9 cellular contexts compared by ENCODE assay signal in the genomic region with DNA sequence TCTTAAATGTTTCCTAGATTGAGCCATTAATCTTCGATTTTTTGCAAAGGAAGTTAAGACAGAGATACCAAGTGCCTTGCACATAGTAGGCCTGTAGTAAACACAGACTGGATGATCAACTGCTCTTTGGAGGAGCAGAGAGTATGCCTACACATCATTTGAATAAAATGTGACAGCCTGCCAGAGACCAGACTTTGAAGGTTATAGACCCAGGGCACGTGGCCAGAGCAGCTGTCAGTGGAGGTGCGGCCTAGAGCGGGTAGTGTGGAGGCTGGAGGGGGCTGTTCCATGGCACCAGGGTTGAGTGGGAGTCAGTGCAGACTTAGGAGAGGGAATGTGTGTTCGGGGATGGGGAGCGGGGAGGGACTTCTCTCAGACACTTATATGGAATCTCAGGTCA.
DNase-seq lines count a peak whose midpoint lies in the region; ATAC-seq, FAIRE-seq and TF ChIP-seq lines count a peak whose summit lies in the region.
"Had no signal": no experiment of that assay in that cellular context is flagged by ENCODE, and none has a peak within 500 bp of the region (broad histone marks: within the 10 kb centered on the region; RNA-seq: fewer than 3 reads in every experiment).

No MANE protein-coding gene starts in this region.

- H3K27me3 ChIP-seq in CD8-positive, alpha-beta T cell (ENCODE audit: insufficient read depth, low read length): no peaks in the 10 kb centered on the region

- H3K4me3 Mint-ChIP-seq in CD8-positive, alpha-beta T cell: peak overlapping the region; percentile 23
- H3K4me3 Mint-ChIP-seq in endothelial cell (ENCODE audit: unreplicated experiment) (no peak overlapping the region), neural crest cell (peak overlapping the region; percentile 45)

- peaks cover 66% of the 10 kb centered on the region; the same call in 1 of the 2 replicates for H3K79me2 ChIP-seq in OCI-LY7 (ENCODE audit: insufficient read depth, low read depth, low read length)

- FAIRE-seq in frontal cortex (lab: Jason Lieb, UNC): no peak

- POLR2A ChIA-PET in CD8-positive, alpha-beta T cell (lab: Charles Lee): interaction anchor here (0.8 kb wide), 1 partner anchor 626 kb away, joined by 3 read pairs; no protein-coding TSS in a partner anchor
- POLR2A ChIA-PET in OCI-LY7 (lab: Charles Lee): interaction anchor here (0.8 kb wide), 1 partner anchor 11 kb away, joined by 3 read pairs; no protein-coding TSS in a partner anchor

- intact Hi-C loops in CD8-positive, alpha-beta T cell (cut with DNase I, micrococcal nuclease): loop anchor here in 1 of 2 experiments (5.0 kb wide), 1 partner anchor 44 kb away; no protein-coding TSS in a partner anchor
- intact Hi-C loops in OCI-LY7 (cut with micrococcal nuclease; ENCODE audit: unreplicated experiment): no loop called here

- H3K27ac Mint-ChIP-seq in CD8-positive, alpha-beta T cell: peak overlapping the region; percentile 20
- H3K27ac Mint-ChIP-seq in endothelial cell (ENCODE audit: unreplicated experiment): peak overlapping the region; percentile 78
- peak overlapping the region; percentile 9 for H3K27ac Mint-ChIP-seq in neural crest cell (ENCODE audit: unreplicated experiment)

- CTCF ChIA-PET in CD8-positive, alpha-beta T cell (lab: Charles Lee): no interaction called here
- CTCF ChIA-PET in OCI-LY7 (lab: Charles Lee; ENCODE audit: unreplicated experiment): no interaction called here

- peaks cover 14% of the 10 kb centered on the region; the same call in 1 of the 2 replicates for H4K20me1 ChIP-seq in OCI-LY7 (ENCODE audit: insufficient read depth, low read length)

- peaks cover 50% of the 10 kb centered on the region for H3K4me1 ChIP-seq in CD8-positive, alpha-beta T cell (ENCODE audit: insufficient read depth, low read length)
- H3K4me1 ChIP-seq in OCI-LY7 (ENCODE audit: insufficient read depth, low read length, poor library complexity, severe bottlenecking): peaks cover 66% of the 10 kb centered on the region

- no peaks in the 10 kb centered on the region for H3K36me3 Mint-ChIP-seq in CD8-positive, alpha-beta T cell
- H3K36me3 Mint-ChIP-seq in endothelial cell (ENCODE audit: low read depth, unreplicated experiment): no peaks in the 10 kb centered on the region
- no peaks in the 10 kb centered on the region for H3K36me3 Mint-ChIP-seq in neural crest cell (ENCODE audit: low read depth)

- peaks cover 81% of the 10 kb centered on the region for H3K4me1 Mint-ChIP-seq in CD8-positive, alpha-beta T cell (ENCODE audit: low read depth)
- H3K4me1 Mint-ChIP-seq in endothelial cell (ENCODE audit: unreplicated experiment) (peaks cover 52% of the 10 kb centered on the region), neural crest cell (peaks cover 88% of the 10 kb centered on the region)

- H3K4me3 ChIP-seq in CD8-positive, alpha-beta T cell (ENCODE audit: low read depth, low read length): no peak overlapping the region
- H3K4me3 ChIP-seq in OCI-LY7 (ENCODE audit: low read depth, low read length, poor library complexity, severe bottlenecking): no peak overlapping the region
- H3K4me3 ChIP-seq: HAP-1 had no signal

- H3K27me3 Mint-ChIP-seq in CD8-positive, alpha-beta T cell (ENCODE audit: low read depth): no peaks in the 10 kb centered on the region
- H3K27me3 Mint-ChIP-seq in endothelial cell (ENCODE audit: unreplicated experiment) (peaks cover 3% of the 10 kb centered on the region), neural crest cell (ENCODE audit: low read depth) (no peaks in the 10 kb centered on the region)

- H3K9me3 ChIP-seq in CD8-positive, alpha-beta T cell (ENCODE audit: low read length): no peaks in the 10 kb centered on the region
- H3K9me3 ChIP-seq in OCI-LY7 (ENCODE audit: low read length): no peaks in the 10 kb centered on the region
- H3K9me3 ChIP-seq: HAP-1 had no signal

- H3K9me2 ChIP-seq in OCI-LY7 (ENCODE audit: insufficient read depth, low read length): no peaks in the 10 kb centered on the region

- H3K36me3 ChIP-seq in CD8-positive, alpha-beta T cell (ENCODE audit: insufficient read depth, low read length): no peaks in the 10 kb centered on the region
- H3K36me3 ChIP-seq in OCI-LY7 (ENCODE audit: insufficient read depth, low read length): no peaks in the 10 kb centered on the region
- H3K36me3 ChIP-seq: HAP-1 had no signal

- peak overlapping the region; percentile 29; the same call in 1 of the 2 replicates for H3K4me2 ChIP-seq in OCI-LY7 (ENCODE audit: low read length)

- no peak overlapping the region for H3K27ac ChIP-seq in CD8-positive, alpha-beta T cell (ENCODE audit: low read depth, low read length)
- H3K27ac ChIP-seq in OCI-LY7 (ENCODE audit: low read depth, low read length, poor library complexity, severe bottlenecking): no peak overlapping the region

- H3K9me3 Mint-ChIP-seq in CD8-positive, alpha-beta T cell: no peaks in the 10 kb centered on the region
- H3K9me3 Mint-ChIP-seq in endothelial cell (ENCODE audit: unreplicated experiment): no peaks in the 10 kb centered on the region
- H3K9me3 Mint-ChIP-seq in neural crest cell: no peaks in the 10 kb centered on the region

- TF ChIP-seq CTCF in CD8-positive, alpha-beta T cell (IDR thresholded peaks at IDR 0.05): no peak
- no peak for TF ChIP-seq CTCF in OCI-LY7 (conservative IDR thresholded peaks at IDR 0.05; ENCODE audit: low read length)
- no peak for TF ChIP-seq CTCF in endothelial cell (IDR thresholded peaks at IDR 0.05; ENCODE audit: unreplicated experiment)
- no peak for TF ChIP-seq CTCF in neural crest cell (conservative IDR thresholded peaks at IDR 0.05)

- no peak for ATAC-seq in CD8-positive, alpha-beta T cell

- no peak for DNase-seq in CD8-positive, alpha-beta T cell
- no peak for DNase-seq in OCI-LY7 (ENCODE audit: low spot score)
- DNase-seq in endothelial cell (ENCODE audit: low spot score): no peak
- DNase-seq in neural crest cell (ENCODE audit: low read depth, low spot score): no peak
- DNase-seq in cortex of kidney (lab: John Stamatoyannopoulos, UW): no peak
- DNase-seq in NCI-H1048 (lab: John Stamatoyannopoulos, UW): no peak
- no peak for DNase-seq in NCI-H2107 treated with DMSO at 0.1 percent for 48 hours (lab: John Stamatoyannopoulos, UW; ENCODE audit: unreplicated experiment)
- no peak for DNase-seq in frontal cortex (ENCODE audit: low spot score in 2 of 2)

- H2AFZ ChIP-seq in OCI-LY7 (ENCODE audit: low read length): no peak overlapping the region

- BruUV-seq in OCI-LY7 (replicated peaks; lab: Mats Ljungman, UMichigan): no TSS peak

Comparison
In these comparisons a context has a peak if more than half of its experiments do, and no peak if none do; other contexts are left out.
1. H3K27ac Mint-ChIP-seq: peak in every context shown above with its lines; median percentile 78 in endothelial cell; 20 in CD8-positive, alpha-beta T cell; 9 in neural crest cell.